ENCODE assay signal across 17 cellular contexts in the genomic region with DNA sequence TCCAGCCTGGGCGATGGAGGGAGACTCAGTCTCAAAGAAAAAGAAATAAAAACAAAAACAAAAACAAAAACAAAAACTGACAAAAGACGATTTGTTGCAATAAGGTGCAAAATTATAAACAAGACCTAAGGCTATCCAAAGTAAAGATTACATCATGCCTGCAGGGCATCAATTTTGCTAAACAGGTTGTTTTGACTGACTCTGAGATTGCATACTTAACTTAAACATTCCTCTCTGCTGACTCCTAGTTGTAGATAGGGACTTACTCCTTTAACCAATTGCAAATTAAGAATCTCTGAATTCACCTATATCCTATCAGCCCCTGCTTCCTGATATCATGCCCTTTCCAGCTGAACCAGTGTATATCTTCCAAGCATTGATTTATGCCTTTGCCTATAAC.
"Had no signal": no experiment of that assay in that cellular context is flagged by ENCODE, and none has a peak within 500 bp of the region (broad histone marks: within the 10 kb centered on the region; RNA-seq: fewer than 3 reads in every experiment).

No MANE protein-coding gene starts in this region.

- H3K4me1 ChIP-seq: colonic mucosa, neural progenitor cell, right atrium auricular region, tibial artery, upper lobe of right lung, vagina had no signal

- H3K36me3 ChIP-seq: colonic mucosa, neural progenitor cell, ovary, right atrium auricular region, tibial artery, upper lobe of right lung, vagina had no signal

- H3K79me2 ChIP-seq: hepatocyte had no signal

- H3K4me2 ChIP-seq: hepatocyte, neural progenitor cell had no signal

- DNase-seq: colonic mucosa; dermis blood vessel endothelial cell; erythroblast; foreskin melanocyte; head of caudate nucleus; kidney glomerular epithelial cell; nucleus accumbens; ovary; stimulated activated CD4-positive, alpha-beta T cell treated with anti-CD3 and anti-CD28 coated beads, Interleukin-4, amount 100 ng/mL, for 1 hour; stimulated activated CD8-positive, alpha-beta memory T cell treated with anti-CD3 and anti-CD28 coated beads, Interleukin-4, amount 100 ng/mL, for 48 hours; tibial artery; upper lobe of right lung had no signal

- H3K27me3 ChIP-seq: colonic mucosa, hepatocyte, neural progenitor cell, ovary, right atrium auricular region, tibial artery, upper lobe of right lung, vagina had no signal

- FAIRE-seq: islet of Langerhans had no signal

- H3K9ac ChIP-seq: neural progenitor cell had no signal

- H3K27ac ChIP-seq: colonic mucosa, hepatocyte, neural progenitor cell, ovary, right atrium auricular region, tibial artery, upper lobe of right lung, vagina had no signal

- H3K4me3 ChIP-seq: colonic mucosa, hepatocyte, neural progenitor cell, ovary, right atrium auricular region, tibial artery, upper lobe of right lung, vagina had no signal
